ENCODE assay signal across 3 cellular contexts in the genomic region with DNA sequence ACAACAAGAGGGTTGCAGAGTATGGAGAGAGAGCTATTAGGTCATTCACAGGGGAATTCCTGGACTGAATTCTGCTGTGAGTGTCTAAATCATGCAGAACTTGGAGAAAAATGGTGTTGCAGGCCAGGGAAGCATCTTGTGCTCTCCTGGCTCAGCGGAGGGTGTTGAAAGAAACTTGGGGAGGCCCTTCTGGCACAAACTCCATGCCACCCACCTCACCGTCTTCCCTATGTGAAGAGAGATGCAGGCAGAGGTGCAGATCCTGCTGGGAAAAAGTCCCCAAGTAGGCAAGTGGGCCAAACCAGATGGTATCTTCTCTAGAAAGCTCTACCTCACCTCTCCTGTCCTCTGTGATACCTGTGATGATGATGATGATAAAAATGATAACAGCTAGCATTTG.
"Had no signal": no experiment of that assay in that cellular context is flagged by ENCODE, and none has a peak within 500 bp of the region (broad histone marks: within the 10 kb centered on the region; RNA-seq: fewer than 3 reads in every experiment).

No MANE protein-coding gene starts in this region.

- DNase-seq: GDM1, GF-D8 had no signal

- ATAC-seq: GM12878 had no signal

- H3K4me3 ChIP-seq: GM12878 had no signal
